9 cellular contexts compared by ENCODE assay signal in the genomic region with DNA sequence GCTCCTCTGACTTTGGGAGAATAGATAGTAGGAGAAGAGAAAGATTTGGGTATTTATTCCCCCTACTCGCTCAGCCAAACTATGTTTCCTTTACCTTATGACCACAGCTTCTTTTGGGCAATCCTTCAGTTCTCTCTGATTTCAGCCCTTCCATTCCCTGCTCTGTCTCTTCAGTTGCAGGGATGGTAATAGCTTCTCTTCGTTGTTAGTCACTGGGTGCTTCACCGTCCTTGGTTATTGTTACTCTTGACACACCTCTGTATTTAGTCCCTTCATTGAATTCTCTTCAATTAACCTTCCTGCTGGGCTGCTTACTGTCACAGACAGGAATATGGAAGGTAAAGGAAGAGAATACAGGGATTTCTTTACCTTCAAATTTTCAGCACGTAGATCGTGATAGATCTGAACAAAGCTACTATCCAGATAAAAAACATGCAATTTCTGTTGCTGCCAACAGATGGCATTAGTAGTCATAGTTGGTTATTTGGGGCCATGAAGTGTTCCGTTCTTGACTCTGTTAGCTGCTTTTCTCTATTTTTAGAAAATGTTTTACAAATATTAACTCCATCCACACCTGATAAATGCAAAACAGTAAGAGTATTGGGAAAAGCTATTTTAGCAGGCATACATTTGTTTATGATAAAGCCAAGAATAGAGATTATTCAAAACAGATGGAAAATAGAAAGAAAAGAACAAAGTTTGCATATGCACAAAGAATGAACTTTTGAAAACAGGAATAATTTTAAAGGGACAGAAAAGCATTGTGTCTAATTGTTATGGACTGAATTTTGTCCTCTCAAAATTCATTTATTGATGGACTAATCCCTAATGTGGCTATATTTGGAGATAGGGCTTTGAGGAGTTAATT. TPM values are rescaled to one million over a fixed set of nuclear protein-coding genes. Genes with fewer than 3 reads are reported as not detected.
DNase-seq lines count a peak whose midpoint lies in the region; ATAC-seq and TF ChIP-seq lines count a peak whose summit lies in the region.
"Had no signal": no experiment of that assay in that cellular context is flagged by ENCODE, and none has a peak within 500 bp of the region (broad histone marks: within the 10 kb centered on the region; RNA-seq: fewer than 3 reads in every experiment).

No MANE protein-coding gene starts in this region.

- peak overlapping the region; percentile 70 for H2AFZ ChIP-seq in KMS-11 (ENCODE audit: low read depth)

- H3K4me1 Mint-ChIP-seq in activated CD8-positive, alpha-beta memory T cell treated with anti-CD3 and anti-CD28 coated beads, Interleukin-2, amount 10 ng/mL, durations not matched to agents 7 days and 5 days = peaks cover 6% of the 10 kb centered on the region
- no peaks in the 10 kb centered on the region for H3K4me1 Mint-ChIP-seq in endothelial cell (ENCODE audit: unreplicated experiment)

- CTCF ChIA-PET in activated CD8-positive, alpha-beta memory T cell treated with anti-CD3 and anti-CD28 coated beads, Interleukin-2, amount 10 ng/mL, durations not matched to agents 7 days and 5 days (lab: Charles Lee) = interaction anchor here (0.7 to 1.2 kb wide), 7 partner anchors 9 to 579 kb away, joined by 3 to 6 read pairs (median 3); no protein-coding TSS in a partner anchor

- H3K36me3 ChIP-seq in KMS-11 (ENCODE audit: insufficient read depth) (no peaks in the 10 kb centered on the region), mucosa of descending colon (ENCODE audit: low read depth) (no peaks in the 10 kb centered on the region)

- H3K9ac ChIP-seq in KMS-11 = no peak overlapping the region

- no peaks in the 10 kb centered on the region for H3K36me3 Mint-ChIP-seq in activated CD8-positive, alpha-beta memory T cell treated with anti-CD3 and anti-CD28 coated beads, Interleukin-2, amount 10 ng/mL, durations not matched to agents 7 days and 5 days
- H3K36me3 Mint-ChIP-seq in endothelial cell (ENCODE audit: low read depth, unreplicated experiment) = no peaks in the 10 kb centered on the region

- H3K4me1 ChIP-seq in KMS-11 (ENCODE audit: low read depth, poor library complexity, severe bottlenecking) (peaks cover 4% of the 10 kb centered on the region), mucosa of descending colon (ENCODE audit: low read depth) (no peaks in the 10 kb centered on the region)

- H3K4me3 Mint-ChIP-seq in activated CD8-positive, alpha-beta memory T cell treated with anti-CD3 and anti-CD28 coated beads, Interleukin-2, amount 10 ng/mL, durations not matched to agents 7 days and 5 days = no peak overlapping the region
- no peak overlapping the region for H3K4me3 Mint-ChIP-seq in endothelial cell (ENCODE audit: unreplicated experiment)

- no peak for DNase-seq in activated CD8-positive, alpha-beta memory T cell treated with anti-CD3 and anti-CD28 coated beads, Interleukin-2, amount 10 ng/mL, durations not matched to agents 7 days and 5 days
- no peak for DNase-seq in activated CD8-positive, alpha-beta memory T cell treated with anti-CD3 and anti-CD28 coated beads, Interleukin-2, amount 50 U/mL, for 48 hours
- DNase-seq in H4 (ENCODE audit: low spot score) (peak; percentile 57), RPMI7951 (ENCODE audit: low read depth) (peak; percentile 54), endothelial cell (ENCODE audit: low spot score) (no peak), mucosa of descending colon (peak in 1 of 3 donors; percentile 71), posterior cingulate gyrus (no peak)

- intact Hi-C loops in mucosa of descending colon (cut with DNase I, micrococcal nuclease) (loop anchor here in 1 of 2 donors (10.0 kb wide), 1 partner anchor 579 kb away; no protein-coding TSS in a partner anchor), posterior cingulate gyrus (cut with DNase I) (loop anchor here (5.0 kb wide), 1 partner anchor 172 kb away; no protein-coding TSS in a partner anchor)

- H3K27ac ChIP-seq in KMS-11 = no peak overlapping the region

- H3K4me2 ChIP-seq in KMS-11 = peak overlapping the region; percentile 22; the same call in 1 of the 2 replicates

- TF ChIP-seq CTCF in KMS-11 (conservative IDR thresholded peaks at IDR 0.05; ENCODE audit: low read depth, low read length) = peak; percentile 89
- peak; percentile 68 for TF ChIP-seq CTCF in endothelial cell (IDR thresholded peaks at IDR 0.05; ENCODE audit: unreplicated experiment)
- peak; percentile 42 for TF ChIP-seq CTCF in mucosa of descending colon (IDR thresholded peaks at IDR 0.05)

- H3K4me3 ChIP-seq in KMS-11 (IDR thresholded peaks at IDR 0.05; ENCODE audit: insufficient read depth, low read depth, low read length) (no peak overlapping the region), mucosa of descending colon (no peak overlapping the region)

- peaks cover 10% of the 10 kb centered on the region for H3K27me3 Mint-ChIP-seq in activated CD8-positive, alpha-beta memory T cell treated with anti-CD3 and anti-CD28 coated beads, Interleukin-2, amount 10 ng/mL, durations not matched to agents 7 days and 5 days
- no peaks in the 10 kb centered on the region for H3K27me3 Mint-ChIP-seq in endothelial cell (ENCODE audit: unreplicated experiment)

- no peaks in the 10 kb centered on the region for H3K27me3 ChIP-seq in KMS-11 (ENCODE audit: insufficient read depth, low read depth)

- no peak overlapping the region for H3K27ac Mint-ChIP-seq in activated CD8-positive, alpha-beta memory T cell treated with anti-CD3 and anti-CD28 coated beads, Interleukin-2, amount 10 ng/mL, durations not matched to agents 7 days and 5 days
- H3K27ac Mint-ChIP-seq in endothelial cell (ENCODE audit: unreplicated experiment) = no peak overlapping the region

- no peaks in the 10 kb centered on the region for H4K20me1 ChIP-seq in KMS-11 (ENCODE audit: insufficient read depth)

- H3K79me2 ChIP-seq in KMS-11 (ENCODE audit: insufficient read depth, low read depth) = no peaks in the 10 kb centered on the region

- no peaks in the 10 kb centered on the region for H3K9me3 ChIP-seq in mucosa of descending colon

- peak; percentile 66 for ATAC-seq in activated CD8-positive, alpha-beta memory T cell treated with anti-CD3 and anti-CD28 coated beads, Interleukin-2, amount 10 ng/mL, durations not matched to agents 7 days and 5 days
- peak; percentile 71 for ATAC-seq in mucosa of descending colon

- no peaks in the 10 kb centered on the region for H3K9me3 Mint-ChIP-seq in activated CD8-positive, alpha-beta memory T cell treated with anti-CD3 and anti-CD28 coated beads, Interleukin-2, amount 10 ng/mL, durations not matched to agents 7 days and 5 days (ENCODE audit: low read depth)
- no peaks in the 10 kb centered on the region for H3K9me3 Mint-ChIP-seq in endothelial cell (ENCODE audit: unreplicated experiment)

RNA-seq across cellular contexts. Expression of gene PTTG1IP2, which starts 14.0 kb away (rescaled TPM):
- total RNA-seq in activated CD8-positive, alpha-beta memory T cell treated with anti-CD3 and anti-CD28 coated beads, Interleukin-2, amount 10 ng/mL, durations not matched to agents 7 days and 5 days = not detected
- not detected in 2 replicates for total RNA-seq in H4 (2014; rRNA removed; shearing (Covaris generic))
- total RNA-seq in RPMI7951 (2014; rRNA removed; shearing (Covaris generic)) = not detected in 2 replicates
- total RNA-seq in endothelial cell (ENCODE audit: unreplicated experiment) = not detected
- not detected for total RNA-seq in mucosa of descending colon
- total RNA-seq: mononuclear cell had no signal

RNA-seq across cellular contexts. Expression of gene CLDN12, which starts 52.1 kb away (rescaled TPM):
- 1 to 10 TPM; 4.8 to 6.1 TPM for total RNA-seq in activated CD8-positive, alpha-beta memory T cell treated with anti-CD3 and anti-CD28 coated beads, Interleukin-2, amount 10 ng/mL, durations not matched to agents 7 days and 5 days
- 31.2 and 40.5 TPM in 2 replicates for total RNA-seq in H4 (2014; rRNA removed; shearing (Covaris generic))
- 36.2 and 48.9 TPM in 2 replicates for total RNA-seq in RPMI7951 (2014; rRNA removed; shearing (Covaris generic))
- total RNA-seq in endothelial cell (ENCODE audit: unreplicated experiment) = 29.0 TPM
- 10 to 100 TPM; 43.4 to 66.6 (median 55.4) TPM for total RNA-seq in mucosa of descending colon

Comparison
In these comparisons a context has a peak if more than half of its experiments do, and no peak if none do; other contexts are left out.
1. DNase-seq: peak in H4 (single experiment) and RPMI7951 (single experiment); none in activated CD8-positive, alpha-beta memory T cell treated with anti-CD3 and anti-CD28 coated beads, Interleukin-2, amount 10 ng/mL, durations not matched to agents 7 days and 5 days (single experiment), activated CD8-positive, alpha-beta memory T cell treated with anti-CD3 and anti-CD28 coated beads, Interleukin-2, amount 50 U/mL, for 48 hours (single experiment), endothelial cell (single experiment) and posterior cingulate gyrus (0 of 10).
2. Peak in every context shown above with its lines, with median percentiles within 50 percentile points of each other: CTCF ChIP-seq.